In genomic region chr2:20422679-20423271, GRCh38 we compare ENCODE assay signal across 9 cellular contexts. TPM values are rescaled to one million over a fixed set of nuclear protein-coding genes. Genes with fewer than 3 reads are reported as not detected.
DNase-seq lines count a peak whose midpoint lies in the region; ATAC-seq and TF ChIP-seq lines count a peak whose summit lies in the region.
"Had no signal": no experiment of that assay in that cellular context is flagged by ENCODE, and none has a peak within 500 bp of the region (broad histone marks: within the 10 kb centered on the region; RNA-seq: fewer than 3 reads in every experiment).

No MANE protein-coding gene starts in this region.

- no peak overlapping the region for H3K4me3 Mint-ChIP-seq in activated CD4-positive, alpha-beta T cell treated with anti-CD3 and anti-CD28 coated beads for 36 hours
- H3K4me3 Mint-ChIP-seq in activated naive CD8-positive, alpha-beta T cell treated with anti-CD3 and anti-CD28 coated beads, Interleukin-2, amount 50 U/mL, for 24 hours = no peak overlapping the region

- H3K27ac Mint-ChIP-seq in activated CD4-positive, alpha-beta T cell treated with anti-CD3 and anti-CD28 coated beads for 36 hours = no peak overlapping the region
- H3K27ac Mint-ChIP-seq in activated naive CD8-positive, alpha-beta T cell treated with anti-CD3 and anti-CD28 coated beads, Interleukin-2, amount 50 U/mL, for 24 hours = no peak overlapping the region

- H3K36me3 Mint-ChIP-seq in activated CD4-positive, alpha-beta T cell treated with anti-CD3 and anti-CD28 coated beads for 36 hours (ENCODE audit: low read depth) = no peaks in the 10 kb centered on the region
- no peaks in the 10 kb centered on the region for H3K36me3 Mint-ChIP-seq in activated naive CD8-positive, alpha-beta T cell treated with anti-CD3 and anti-CD28 coated beads, Interleukin-2, amount 50 U/mL, for 24 hours (ENCODE audit: low read depth)

- no peak overlapping the region for H3K4me3 ChIP-seq in WERI-Rb-1 (ENCODE audit: low read depth, low read length)
- H3K4me3 ChIP-seq in right atrium auricular region = no peak overlapping the region
- no peak overlapping the region for H3K4me3 ChIP-seq in testis

- CTCF ChIA-PET in activated CD4-positive, alpha-beta T cell treated with anti-CD3 and anti-CD28 coated beads for 36 hours (lab: Charles Lee) = interaction anchor here (0.6 to 8.8 kb wide), 15 partner anchors 10 to 539 kb away, joined by 3 to 94 read pairs (median 4); no protein-coding TSS in a partner anchor

- H3K36me3 ChIP-seq in WERI-Rb-1 (no peaks in the 10 kb centered on the region), right atrium auricular region (no peaks in the 10 kb centered on the region), testis (ENCODE audit: low read depth, missing control alignments) (no peaks in the 10 kb centered on the region)

- TF ChIP-seq CTCF in WERI-Rb-1 (IDR thresholded peaks at IDR 0.05; ENCODE audit: low read depth, low read length) (peak; percentile 80), right atrium auricular region (IDR thresholded peaks at IDR 0.05) (peak in 1 of 2 donors; percentile 17), testis (IDR thresholded peaks at IDR 0.05) (no peak)

- H3K9me3 Mint-ChIP-seq in activated CD4-positive, alpha-beta T cell treated with anti-CD3 and anti-CD28 coated beads for 36 hours (ENCODE audit: low read depth) = no peaks in the 10 kb centered on the region
- H3K9me3 Mint-ChIP-seq in activated naive CD8-positive, alpha-beta T cell treated with anti-CD3 and anti-CD28 coated beads, Interleukin-2, amount 50 U/mL, for 24 hours = no peaks in the 10 kb centered on the region

- no peak for TF ChIP-seq POLR2A in testis (IDR thresholded peaks at IDR 0.05)

- H3K27ac ChIP-seq in WERI-Rb-1 (no peak overlapping the region), right atrium auricular region (peak overlapping the region; percentile 51 to 81), testis (no peak overlapping the region)

- POLR2A ChIA-PET in activated CD4-positive, alpha-beta T cell treated with anti-CD3 and anti-CD28 coated beads for 36 hours (lab: Charles Lee) = no interaction called here

- H3K27me3 Mint-ChIP-seq in activated CD4-positive, alpha-beta T cell treated with anti-CD3 and anti-CD28 coated beads for 36 hours = peaks cover 3% of the 10 kb centered on the region
- peaks cover 2% of the 10 kb centered on the region for H3K27me3 Mint-ChIP-seq in activated naive CD8-positive, alpha-beta T cell treated with anti-CD3 and anti-CD28 coated beads, Interleukin-2, amount 50 U/mL, for 24 hours

- H3K9me3 ChIP-seq in WERI-Rb-1 (ENCODE audit: severe bottlenecking) (no peaks in the 10 kb centered on the region), right atrium auricular region (no peaks in the 10 kb centered on the region), testis (no peaks in the 10 kb centered on the region)

- peaks cover 16% of the 10 kb centered on the region for H3K4me1 Mint-ChIP-seq in activated CD4-positive, alpha-beta T cell treated with anti-CD3 and anti-CD28 coated beads for 36 hours
- H3K4me1 Mint-ChIP-seq in activated naive CD8-positive, alpha-beta T cell treated with anti-CD3 and anti-CD28 coated beads, Interleukin-2, amount 50 U/mL, for 24 hours = peaks cover 29% of the 10 kb centered on the region

- peak; percentile 50 for DNase-seq in activated CD4-positive, alpha-beta T cell treated with anti-CD3 and anti-CD28 coated beads for 36 hours
- no peak for DNase-seq in activated CD4-positive, alpha-beta T cell treated with anti-CD3 and anti-CD28 coated beads for 1 hour
- DNase-seq in WERI-Rb-1 (peak; percentile 46), right atrium auricular region (ENCODE audit: low spot score) (peak; percentile 61), testis (peak; percentile 34), amniotic stem cell (lab: John Stamatoyannopoulos, UW) (no peak), OCI-M2 (lab: John Stamatoyannopoulos, UW; ENCODE audit: unreplicated experiment) (no peak)
- DNase-seq in activated naive CD8-positive, alpha-beta T cell treated with anti-CD3 and anti-CD28 coated beads, Interleukin-2, amount 50 U/mL, for 24 hours = no peak
- DNase-seq: DMS79 had no signal

- intact Hi-C loops in activated CD4-positive, alpha-beta T cell treated with anti-CD3 and anti-CD28 coated beads for 36 hours (cut with DNase I, micrococcal nuclease) = loop anchor here (5.0 to 10.0 kb wide), 4 partner anchors 178 to 928 kb away; no protein-coding TSS in a partner anchor
- intact Hi-C loops in testis (cut with DNase I; ENCODE audit: low total_unique reads) = no loop called here

- H3K27me3 ChIP-seq in WERI-Rb-1 (ENCODE audit: insufficient read depth, low read depth, severe bottlenecking) (no peaks in the 10 kb centered on the region), right atrium auricular region (no peaks in the 10 kb centered on the region), testis (no peaks in the 10 kb centered on the region)

- ATAC-seq in activated CD4-positive, alpha-beta T cell treated with anti-CD3 and anti-CD28 coated beads for 36 hours = peak; percentile 36
- ATAC-seq in activated naive CD8-positive, alpha-beta T cell treated with anti-CD3 and anti-CD28 coated beads, Interleukin-2, amount 50 U/mL, for 24 hours = no peak

- 61 to 63% methylated on average over 5 to 7 of the region's 7 CpGs for WGBS in testis, 2 donors

- H3K4me1 ChIP-seq in right atrium auricular region (peaks cover 0 to 35% of the 10 kb centered on the region in 2 donors), testis (peaks cover 16% of the 10 kb centered on the region)

RNA-seq across cellular contexts. Expression of gene RHOB, which starts 24.1 kb away (rescaled TPM):
- total RNA-seq in activated CD4-positive, alpha-beta T cell treated with anti-CD3 and anti-CD28 coated beads for 36 hours = 1 to 10 TPM; 7.5 TPM
- 100 to 1,000 TPM; 471 to 664 TPM for total RNA-seq in right atrium auricular region
- 100 to 1,000 TPM; 186 to 244 TPM for total RNA-seq in testis
- 86.3 TPM for polyA plus RNA-seq in testis (ENCODE audit: insufficient read depth, low read depth, low replicate concordance)

Comparison
In these comparisons a context has a peak if more than half of its experiments do, and no peak if none do; other contexts are left out.
1. DNase-seq: peak in activated CD4-positive, alpha-beta T cell treated with anti-CD3 and anti-CD28 coated beads for 36 hours (single experiment), WERI-Rb-1 (single experiment), right atrium auricular region (single experiment) and testis (single experiment); none in activated CD4-positive, alpha-beta T cell treated with anti-CD3 and anti-CD28 coated beads for 1 hour (single experiment), amniotic stem cell (single experiment), activated naive CD8-positive, alpha-beta T cell treated with anti-CD3 and anti-CD28 coated beads, Interleukin-2, amount 50 U/mL, for 24 hours (single experiment) and OCI-M2 (single experiment).
2. H3K27ac ChIP-seq: peak in right atrium auricular region (2 of 2); none in WERI-Rb-1 (single experiment) and testis (0 of 2).
3. RNA of gene RHOB, which starts 24.1 kb away (total RNA-seq): 471 to 664 TPM in right atrium auricular region and 186 to 244 TPM in testis; 7.5 TPM in activated CD4-positive, alpha-beta T cell treated with anti-CD3 and anti-CD28 coated beads for 36 hours; every median in the first group is over 10 times any median in the second.